16 cellular contexts compared by ENCODE assay signal in the genomic region with DNA sequence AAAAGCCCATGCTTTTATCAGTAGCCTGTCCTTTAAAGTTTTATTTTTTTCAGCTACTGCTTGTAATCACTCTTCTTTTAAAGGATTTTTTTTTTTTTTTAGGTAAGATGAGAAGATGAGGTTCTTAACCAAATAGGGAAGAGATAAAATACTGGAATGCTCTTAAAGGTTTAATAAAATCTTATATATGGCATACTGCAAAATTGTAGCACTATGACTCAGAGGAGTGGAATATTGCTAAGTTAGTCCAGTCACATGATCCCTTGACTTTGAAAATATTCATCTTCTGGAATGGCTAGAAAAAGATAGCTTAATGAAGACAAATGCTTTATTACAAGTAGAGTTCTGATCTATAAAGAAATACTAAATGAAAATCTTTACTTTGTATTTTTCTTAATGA.
DNase-seq lines count a peak whose midpoint lies in the region; FAIRE-seq and TF ChIP-seq lines count a peak whose summit lies in the region.
"Had no signal": no experiment of that assay in that cellular context is flagged by ENCODE, and none has a peak within 500 bp of the region (broad histone marks: within the 10 kb centered on the region; RNA-seq: fewer than 3 reads in every experiment).

No MANE protein-coding gene starts in this region.

- no peak for TF ChIP-seq CTCF in Calu3 (IDR thresholded peaks at IDR 0.05; ENCODE audit: unreplicated experiment)
- no peak for TF ChIP-seq CTCF in RWPE1 (conservative IDR thresholded peaks at IDR 0.05; ENCODE audit: low read depth)
- no peak for TF ChIP-seq CTCF in epithelial cell of esophagus (IDR thresholded peaks at IDR 0.05; ENCODE audit: insufficient read depth, low read depth, low read length, missing control alignments)

- no peaks in the 10 kb centered on the region for H3K27me3 Mint-ChIP-seq in Calu3 (ENCODE audit: unreplicated experiment)
- H3K27me3 Mint-ChIP-seq: activated naive CD8-positive, alpha-beta T cell treated with anti-CD3 and anti-CD28 coated beads for 36 hours; CD4-positive, alpha-beta T cell; dendritic cell treated with granulocyte-macrophage colony-stimulating factor and Interleukin-4, amounts not matched to agents 40 ng/mL and 50 ng/mL, for 4 days had no signal

- FAIRE-seq in GM12891 (lab: Jason Lieb, UNC): no peak

- peak overlapping the region; percentile 33 for H3K27ac Mint-ChIP-seq in Calu3 (ENCODE audit: unreplicated experiment)
- H3K27ac Mint-ChIP-seq: activated naive CD8-positive, alpha-beta T cell treated with anti-CD3 and anti-CD28 coated beads for 36 hours; CD4-positive, alpha-beta T cell; dendritic cell treated with granulocyte-macrophage colony-stimulating factor and Interleukin-4, amounts not matched to agents 40 ng/mL and 50 ng/mL, for 4 days had no signal

- TF ChIP-seq POLR2A in GM12891 (IDR thresholded peaks at IDR 0.05; ENCODE audit: low read depth, low read length): no peak

- H3K9me3 Mint-ChIP-seq in Calu3 (ENCODE audit: low read depth, unreplicated experiment): peaks cover 14% of the 10 kb centered on the region
- H3K9me3 Mint-ChIP-seq: dendritic cell treated with granulocyte-macrophage colony-stimulating factor and Interleukin-4, amounts not matched to agents 40 ng/mL and 50 ng/mL, for 4 days had no signal

- intact Hi-C loops in Calu3 (cut with micrococcal nuclease; ENCODE audit: unreplicated experiment): no loop called here

- no TSS peak for BruUV-seq in Calu3 (replicated peaks; lab: Mats Ljungman, UMichigan)

- H3K4me3 ChIP-seq in epithelial cell of esophagus (ENCODE audit: low read length): no peak overlapping the region
- H3K4me3 ChIP-seq: stomach had no signal

- H3K4me3 Mint-ChIP-seq in Calu3 (ENCODE audit: low read depth, unreplicated experiment): no peak overlapping the region
- H3K4me3 Mint-ChIP-seq: activated naive CD8-positive, alpha-beta T cell treated with anti-CD3 and anti-CD28 coated beads for 36 hours; CD4-positive, alpha-beta T cell; dendritic cell treated with granulocyte-macrophage colony-stimulating factor and Interleukin-4, amounts not matched to agents 40 ng/mL and 50 ng/mL, for 4 days; neural crest cell had no signal

- POLR2A ChIA-PET in RWPE1 (lab: Yijun Ruan, JAX; ENCODE audit: low non-redundant PET): no interaction called here

- no peak overlapping the region for H3K27ac ChIP-seq in RWPE1
- H3K27ac ChIP-seq: stomach had no signal

- no peaks in the 10 kb centered on the region for H3K36me3 Mint-ChIP-seq in Calu3 (ENCODE audit: insufficient read depth, unreplicated experiment)
- H3K36me3 Mint-ChIP-seq: activated naive CD8-positive, alpha-beta T cell treated with anti-CD3 and anti-CD28 coated beads for 36 hours had no signal

- CTCF ChIA-PET in Calu3 (lab: Charles Lee): no interaction called here
- CTCF ChIA-PET in RWPE1 (lab: Yijun Ruan, JAX): interaction anchor here (0.7 to 1.2 kb wide), 2 partner anchors 12 to 21 kb away, joined by 3 to 4 read pairs; no protein-coding TSS in a partner anchor

- H3K4me1 Mint-ChIP-seq in Calu3 (ENCODE audit: low read depth, unreplicated experiment): peaks cover 24% of the 10 kb centered on the region
- H3K4me1 Mint-ChIP-seq: activated naive CD8-positive, alpha-beta T cell treated with anti-CD3 and anti-CD28 coated beads for 36 hours; neural crest cell had no signal

- DNase-seq in Calu3 (no peak), RWPE1 (ENCODE audit: low spot score) (peak; percentile 35), epithelial cell of esophagus (ENCODE audit: low read depth) (peak; percentile 53), myocyte (ENCODE audit: low read depth) (peak; percentile 46), NCI-H187 treated with DMSO at 0.1 percent for 48 hours (lab: John Stamatoyannopoulos, UW) (no peak), GM12891 (ENCODE audit: insufficient read length, low spot score) (no peak), cerebellum (ENCODE audit: low spot score) (no peak), HuH-7.5 (ENCODE audit: low spot score) (no peak)
- DNase-seq: activated naive CD8-positive, alpha-beta T cell treated with anti-CD3 and anti-CD28 coated beads for 36 hours; CD4-positive, alpha-beta T cell; head of caudate nucleus; KG1; NCI-H1694 treated with DMSO at 0.1 percent for 48 hours; stomach had no signal

TF ChIP-seq in GM12891, 5 proteins besides CTCF, POLR2A, EP300 and RAD21:
- TF ChIP-seq PAX5 (IDR thresholded peaks at IDR 0.05; ENCODE audit: insufficient read depth, low read length, severe bottlenecking) (no peak), SPI1 (IDR thresholded peaks at IDR 0.05; ENCODE audit: low read depth, low read length) (no peak), POLR2AphosphoS5 (IDR thresholded peaks at IDR 0.05; ENCODE audit: low read depth, low read length) (no peak), POU2F2 (IDR thresholded peaks at IDR 0.05; ENCODE audit: low read depth, low read length) (no peak), TAF1 (IDR thresholded peaks at IDR 0.05; ENCODE audit: low read depth, low read length) (no peak)

Comparison
In these comparisons a context has a peak if more than half of its experiments do, and no peak if none do; other contexts are left out.
1. DNase-seq: peak in RWPE1 (single experiment), epithelial cell of esophagus (single experiment) and myocyte (single experiment); none in Calu3 (single experiment), NCI-H187 treated with DMSO at 0.1 percent for 48 hours (single experiment), GM12891 (single experiment), cerebellum (single experiment) and HuH-7.5 (single experiment).